19 cellular contexts compared by ENCODE assay signal in genomic region chr12:64006211-64006610, GRCh38.
DNase-seq lines count a peak whose midpoint lies in the region; ATAC-seq and TF ChIP-seq lines count a peak whose summit lies in the region.
"Had no signal": no experiment of that assay in that cellular context is flagged by ENCODE, and none has a peak within 500 bp of the region (broad histone marks: within the 10 kb centered on the region; RNA-seq: fewer than 3 reads in every experiment).

No MANE protein-coding gene starts in this region.

- H3K27ac ChIP-seq in SJSA1 = peak overlapping the region; percentile 35
- peak overlapping the region; percentile 91 for H3K27ac ChIP-seq in smooth muscle cell (ENCODE audit: low read depth)
- H3K27ac ChIP-seq: coronary artery, left ventricle myocardium inferior, suprapubic skin had no signal

- no peaks in the 10 kb centered on the region for H3K4me1 Mint-ChIP-seq in activated T-helper 17 cell treated with anti-CD3 and anti-CD28 coated beads, Interleukin-2, amount 50 U/mL, for 72 hours

- TF ChIP-seq CTCF in smooth muscle cell (IDR thresholded peaks at IDR 0.05; ENCODE audit: borderline replicate concordance, insufficient read depth, poor library complexity, severe bottlenecking) = no peak

- peak overlapping the region; percentile 34 for H3K4me2 ChIP-seq in smooth muscle cell

- H3K9me3 ChIP-seq in SJSA1 (replicated peaks) (no peaks in the 10 kb centered on the region), smooth muscle cell (replicated peaks; ENCODE audit: low read depth) (no peaks in the 10 kb centered on the region)
- H3K9me3 ChIP-seq: left ventricle myocardium inferior, suprapubic skin had no signal

- no peaks in the 10 kb centered on the region for H4K20me1 ChIP-seq in smooth muscle cell (ENCODE audit: low read depth)

- H3K4me1 ChIP-seq in SJSA1 (replicated peaks) = peaks cover 54% of the 10 kb centered on the region
- peaks cover 4% of the 10 kb centered on the region for H3K4me1 ChIP-seq in smooth muscle cell (ENCODE audit: low read depth)
- H3K4me1 ChIP-seq: suprapubic skin had no signal

- 9% methylated on average over 1 of the region's 1 CpG for WGBS in smooth muscle cell (ENCODE audit: low lambda C conversion rate)

- DNase-seq in NCI-H2171 treated with DMSO at 0.1 percent for 48 hours (lab: John Stamatoyannopoulos, UW) = peak; percentile 58
- DNase-seq in NCI-H2171 (lab: John Stamatoyannopoulos, UW) = no peak
- DNase-seq in SJSA1 (ENCODE audit: low read depth in 1 of 2, low spot score in 2 of 2) = peak; percentile 64 to 68
- DNase-seq in glomerular visceral epithelial cell (ENCODE audit: extremely low spot score) = peak; percentile 72
- DNase-seq in smooth muscle cell (lab: John Stamatoyannopoulos, UW; ENCODE audit: unreplicated experiment) = no peak
- no peak for DNase-seq in NCI-H526 treated with DMSO at 0.1 percent for 48 hours (lab: John Stamatoyannopoulos, UW)
- DNase-seq in NCI-H187 (lab: John Stamatoyannopoulos, UW) = no peak
- DNase-seq: activated CD4-positive, alpha-beta T cell treated with anti-CD3 and anti-CD28 coated beads, Interleukin-2, amount 50 U/mL, for 1 hour; activated T-cell treated with anti-CD3 and anti-CD28 coated beads, Interleukin-2, amount 50 U/mL, for 48 hours; hypothalamus; left ventricle myocardium inferior; NCI-H2081; nephron progenitor cell; NK-92 treated with Interleukin-12 subunit alpha and Interleukin-12 subunit beta, amount 100 ng/mL, for 24 hours; SHP77 treated with DMSO at 0.1 percent for 48 hours; T1000 had no signal

- no peak for ATAC-seq in activated T-helper 17 cell treated with anti-CD3 and anti-CD28 coated beads, Interleukin-2, amount 50 U/mL, for 72 hours (replicated peaks)

- H3K4me3 ChIP-seq in SJSA1 = no peak overlapping the region
- H3K4me3 ChIP-seq in smooth muscle cell = no peak overlapping the region
- H3K4me3 ChIP-seq: coronary artery, left ventricle myocardium inferior, suprapubic skin had no signal

- H3K4me3 Mint-ChIP-seq in activated T-helper 17 cell treated with anti-CD3 and anti-CD28 coated beads, Interleukin-2, amount 50 U/mL, for 72 hours = no peak overlapping the region
- H3K4me3 Mint-ChIP-seq: nephron progenitor cell had no signal

- no peaks in the 10 kb centered on the region for H3K36me3 Mint-ChIP-seq in activated T-helper 17 cell treated with anti-CD3 and anti-CD28 coated beads, Interleukin-2, amount 50 U/mL, for 72 hours (ENCODE audit: low read depth)

- H3K79me2 ChIP-seq in smooth muscle cell (ENCODE audit: low read depth) = no peaks in the 10 kb centered on the region

- no peaks in the 10 kb centered on the region for H3K9me3 Mint-ChIP-seq in activated T-helper 17 cell treated with anti-CD3 and anti-CD28 coated beads, Interleukin-2, amount 50 U/mL, for 72 hours

- H3K36me3 ChIP-seq in SJSA1 = peaks cover 6% of the 10 kb centered on the region; the same call in 1 of the 2 replicates
- no peaks in the 10 kb centered on the region for H3K36me3 ChIP-seq in smooth muscle cell (ENCODE audit: low read depth)
- H3K36me3 ChIP-seq: left ventricle myocardium inferior, suprapubic skin had no signal

- H3K27me3 ChIP-seq in SJSA1 (replicated peaks) = no peaks in the 10 kb centered on the region
- no peaks in the 10 kb centered on the region for H3K27me3 ChIP-seq in smooth muscle cell (ENCODE audit: low read depth)
- H3K27me3 ChIP-seq: suprapubic skin had no signal

- no peak overlapping the region for H2AFZ ChIP-seq in smooth muscle cell (ENCODE audit: low read depth)

- H3K27ac Mint-ChIP-seq in activated T-helper 17 cell treated with anti-CD3 and anti-CD28 coated beads, Interleukin-2, amount 50 U/mL, for 72 hours = no peak overlapping the region
- H3K27ac Mint-ChIP-seq: nephron progenitor cell had no signal

- peaks cover 15% of the 10 kb centered on the region for H3F3A ChIP-seq in smooth muscle cell (ENCODE audit: low read depth)

- peak overlapping the region; percentile 30 for H3K9ac ChIP-seq in smooth muscle cell (ENCODE audit: low read depth)

- peaks cover 3% of the 10 kb centered on the region for H3K27me3 Mint-ChIP-seq in activated T-helper 17 cell treated with anti-CD3 and anti-CD28 coated beads, Interleukin-2, amount 50 U/mL, for 72 hours

Comparison
In these comparisons a context has a peak if more than half of its experiments do, and no peak if none do; other contexts are left out.
1. DNase-seq: peak in NCI-H2171 treated with DMSO at 0.1 percent for 48 hours (single experiment), SJSA1 (2 of 2) and glomerular visceral epithelial cell (single experiment); none in NCI-H2171 (single experiment), smooth muscle cell (single experiment), NCI-H526 treated with DMSO at 0.1 percent for 48 hours (single experiment) and NCI-H187 (0 of 2).